8 cellular contexts compared by ENCODE assay signal in the genomic region with DNA sequence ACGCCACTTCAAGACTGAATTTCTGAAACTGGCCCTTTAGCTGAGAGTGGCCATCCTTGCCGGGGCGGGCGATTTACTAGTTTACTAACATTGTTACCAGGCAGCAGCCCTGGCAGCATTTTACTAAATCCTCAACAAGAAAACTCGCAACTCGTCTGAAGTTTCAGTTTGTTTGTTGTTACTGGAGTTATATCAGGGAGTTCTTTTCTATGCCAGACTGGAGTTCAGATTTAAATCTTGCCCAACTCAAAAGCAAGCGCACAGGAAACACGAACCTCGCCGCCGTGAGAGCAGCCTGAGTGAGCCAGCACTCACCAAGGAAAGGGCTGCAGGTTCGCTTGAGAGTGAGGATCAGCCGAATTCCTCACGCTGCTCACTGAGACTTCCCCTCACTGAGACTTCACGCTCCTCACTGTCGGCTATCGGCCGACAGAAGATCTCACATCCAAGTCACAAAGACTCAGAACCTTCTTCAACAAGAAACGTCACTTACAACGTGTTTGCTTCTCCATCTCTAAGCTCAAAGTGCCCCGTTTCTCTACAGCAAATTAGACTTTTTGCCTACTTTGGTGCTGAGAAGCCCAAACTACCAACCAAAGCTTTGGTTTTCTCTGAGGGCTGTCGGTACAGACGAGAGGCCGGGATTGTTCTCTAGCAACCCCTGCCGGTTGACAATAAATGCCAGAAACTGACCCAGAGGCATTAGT.
DNase-seq lines count a peak whose midpoint lies in the region; ATAC-seq lines count a peak whose summit lies in the region.

No MANE protein-coding gene starts in this region.

- H3K9ac ChIP-seq in HUES64 (ENCODE audit: low read depth, low read length), result peak overlapping the region; percentile 56

- peaks cover 14% of the 10 kb centered on the region; the same call in 1 of the 2 replicates for H3K27me3 ChIP-seq in HUES64 (ENCODE audit: insufficient read depth, low read length)

- H3K36me3 ChIP-seq in HUES64 (ENCODE audit: insufficient read depth, low read length), result no peaks in the 10 kb centered on the region

- H3K4me3 ChIP-seq in HUES64 (ENCODE audit: low read length), result peak overlapping the region; percentile 62

- H3K4me1 ChIP-seq in HUES64 (ENCODE audit: insufficient read depth, low read length), result peaks cover 37% of the 10 kb centered on the region

- no peaks in the 10 kb centered on the region for H3K9me3 ChIP-seq in HUES64 (ENCODE audit: insufficient read depth, low read depth, low read length)

- 17% methylated on average over 25 of the region's 25 CpGs for WGBS in HUES64

- H3K27ac ChIP-seq in HUES64 (ENCODE audit: low read depth, low read length), result peak overlapping the region; percentile 56; the same call in 1 of the 2 replicates

- peak; percentile 94 for ATAC-seq in GM19455 (IDR thresholded peaks at IDR 0.05; ENCODE audit: unreplicated experiment)

- DNase-seq in C1 segment of cervical spinal cord (lab: John Stamatoyannopoulos, UW) (peak in 11 of 14 donors; percentile 41 to 80 (median 70)), cerebellum (ENCODE audit: low spot score) (peak; percentile 4), kidney tubule cell (ENCODE audit: low spot score) (peak; percentile 76), COLO829 (ENCODE audit: low spot score) (no peak)
- DNase-seq in activated CD4-positive, CD25-positive, alpha-beta regulatory T cell treated with anti-CD3 and anti-CD28 coated beads, Interleukin-2, amount 50 U/mL, for 72 hours, result peak; percentile 46
- DNase-seq in stimulated activated CD4-positive, alpha-beta T cell treated with anti-CD3 and anti-CD28 coated beads, Interleukin-1b, Interleukin-23, amount 100 ng/mL, for 48 hours, result peak; percentile 57
